In the genomic region with DNA sequence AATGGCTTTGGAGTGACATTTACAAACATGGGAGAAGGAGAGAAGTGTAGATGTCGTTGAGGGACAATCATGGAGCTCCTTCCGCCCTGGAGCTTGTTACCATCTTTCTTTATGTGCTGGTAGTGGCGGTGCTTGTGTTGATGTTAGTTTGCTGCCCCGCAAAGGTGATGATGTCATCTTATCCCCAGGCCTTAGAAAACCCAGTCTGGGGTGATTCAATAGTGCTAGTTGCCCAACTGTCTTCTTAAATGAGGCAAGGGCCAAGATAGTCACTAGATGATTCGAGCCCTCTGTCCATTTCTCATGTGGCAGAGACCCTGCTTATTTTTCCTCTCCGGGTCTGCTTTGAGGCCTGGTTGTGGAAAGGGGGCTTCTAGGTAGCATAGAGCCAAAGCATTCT, we compare ENCODE assay signal across 19 cellular contexts.
"Had no signal": no experiment of that assay in that cellular context is flagged by ENCODE, and none has a peak within 500 bp of the region (broad histone marks: within the 10 kb centered on the region; RNA-seq: fewer than 3 reads in every experiment).

No MANE protein-coding gene starts in this region.

- H3K4me1 ChIP-seq: adrenal gland, colonic mucosa, esophagus muscularis mucosa had no signal

- H3K36me3 ChIP-seq: adrenal gland, colonic mucosa, esophagus muscularis mucosa, neutrophil, thyroid gland had no signal

- H3K27me3 ChIP-seq: adrenal gland, colonic mucosa, neutrophil, thyroid gland had no signal

- H3K4me3 ChIP-seq: adrenal gland, colonic mucosa, esophagus muscularis mucosa, thyroid gland had no signal

- DNase-seq: activated CD4-positive, alpha-beta T cell treated with anti-CD3 and anti-CD28 coated beads for 1 hour; activated CD4-positive, alpha-beta T cell treated with anti-CD3 and anti-CD28 coated beads, Interleukin-2, amount 50 U/mL, for 4 hours; activated effector memory CD4-positive, alpha-beta T cell treated with Interleukin-2 at 50 U/mL for 16 hours; caudate nucleus; colonic mucosa; foreskin fibroblast; kidney glomerular epithelial cell; left ventricle myocardium superior; mesenchymal stem cell; natural killer cell; retina; stimulated activated CD4-positive, alpha-beta T cell treated with anti-CD3 and anti-CD28 coated beads, Interleukin-2, amount 100 ng/mL, for 48 hours; T-helper 9 cell; thyroid gland had no signal

- H3K27ac ChIP-seq: adrenal gland, colonic mucosa, esophagus muscularis mucosa, neutrophil had no signal

- H3K9me3 ChIP-seq: adrenal gland, colonic mucosa, esophagus muscularis mucosa, neutrophil, thyroid gland had no signal

- FAIRE-seq: endometrium, urothelium cell line had no signal
